Comparison of ENCODE assay signal across 8 cellular contexts in genomic region chrX:48897621-48898306, GRCh38. TPM values are rescaled to one million over a fixed set of nuclear protein-coding genes. Genes with fewer than 3 reads are reported as not detected.
A peak's percentile ranks its signal among the peaks of the same experiment; 100 is the strongest.
DNase-seq lines count a peak whose midpoint lies in the region; ATAC-seq and TF ChIP-seq lines count a peak whose summit lies in the region.

Gene PQBP1, plus strand, starts transcription at chrX:48897930. Its CDS starts 580 bp downstream, at chrX:48898510.
Gene TIMM17B, minus strand, starts transcription at chrX:48897768. Its CDS starts 19 bp downstream, at chrX:48897749.

- TF ChIP-seq POLR2A in GM15510 (IDR thresholded peaks at IDR 0.05; ENCODE audit: borderline replicate concordance, extremely low read depth, insufficient read length) (peak; percentile 68), prostate gland (IDR thresholded peaks at IDR 0.05) (peak; percentile 72)

- ATAC-seq in HG02885 (IDR thresholded peaks at IDR 0.05; ENCODE audit: poor library complexity, unreplicated experiment) (peak; percentile 86), T-helper 17 cell (peak; percentile 86)

- peak within 1 kb of the TSS; percentile 95 for H3K4me3 Mint-ChIP-seq in T-helper 17 cell

- H3K9me3 ChIP-seq in T-helper 17 cell (ENCODE audit: control insufficient read depth, low read length, poor library complexity, severe bottlenecking) (no peaks in the 10 kb centered on the region), left ventricle myocardium inferior (replicated peaks) (no peaks in the 10 kb centered on the region), prostate gland (no peaks in the 10 kb centered on the region)

- intact Hi-C loops in left ventricle myocardium inferior (cut with micrococcal nuclease), result no loop called here
- intact Hi-C loops in prostate gland (cut with DNase I), result loop anchor here (5.0 kb wide), 2 partner anchors 60 to 95 kb away; partner anchors contain the start of genes HDAC6 and OTUD5

- peaks cover 2% of the 10 kb centered on the region for H3K36me3 Mint-ChIP-seq in T-helper 17 cell (ENCODE audit: low read depth)

- H3K27me3 ChIP-seq in left ventricle myocardium inferior (ENCODE audit: low read depth) (no peaks in the 10 kb centered on the region), prostate gland (replicated peaks; ENCODE audit: insufficient read depth) (no peaks in the 10 kb centered on the region)

- DNase-seq in NCI-H1694 treated with DMSO at 0.1 percent for 48 hours (lab: John Stamatoyannopoulos, UW) (peak; percentile 95), T-helper 17 cell (peak; percentile 73 to 81 (median 78)), left ventricle myocardium inferior (peak; percentile 89), prostate gland (ENCODE audit: low spot score) (peak; percentile 89)

- peak within 1 kb of the TSS; percentile 84 for H3K27ac ChIP-seq in angular gyrus (ENCODE audit: low read depth, low read length)
- peak within 1 kb of the TSS; percentile 94 for H3K27ac ChIP-seq in left ventricle myocardium inferior (replicated peaks)
- H3K27ac ChIP-seq in prostate gland, result peak within 1 kb of the TSS; percentile 95
- H3K27ac ChIP-seq in urinary bladder (ENCODE audit: low read depth), result peak within 1 kb of the TSS; percentile 95

- H3K36me3 ChIP-seq in left ventricle myocardium inferior (peaks cover 36% of the 10 kb centered on the region), prostate gland (no peaks in the 10 kb centered on the region), urinary bladder (ENCODE audit: insufficient read depth) (no peaks in the 10 kb centered on the region)

- peak within 1 kb of the TSS; percentile 93 for H3K27ac Mint-ChIP-seq in T-helper 17 cell

- H3K4me3 ChIP-seq in left ventricle myocardium inferior (peak within 1 kb of the TSS; percentile 82), prostate gland (peak within 1 kb of the TSS; percentile 54 to 57), urinary bladder (ENCODE audit: low read depth, low read length) (peak within 1 kb of the TSS; percentile 64)

- H3K27me3 Mint-ChIP-seq in T-helper 17 cell, result no peaks in the 10 kb centered on the region

- no peak for TF ChIP-seq CTCF in left ventricle myocardium inferior (IDR thresholded peaks at IDR 0.05; ENCODE audit: borderline replicate concordance)
- TF ChIP-seq CTCF in prostate gland (IDR thresholded peaks at IDR 0.05), result no peak

- WGBS in prostate gland, result 4% methylated on average over 11 of the region's 49 CpGs
- under 1% methylated on average over 49 of the region's 49 CpGs for WGBS in urinary bladder

- H3K4me1 ChIP-seq in left ventricle myocardium inferior (peaks cover 24% of the 10 kb centered on the region), prostate gland (replicated peaks) (no peaks in the 10 kb centered on the region), urinary bladder (ENCODE audit: insufficient read depth) (no peaks in the 10 kb centered on the region)

- H3K4me1 Mint-ChIP-seq in T-helper 17 cell, result peaks cover 11% of the 10 kb centered on the region

RNA-seq across cellular contexts. Expression of gene PQBP1, which starts in this region (rescaled TPM):
- total RNA-seq in T-helper 17 cell (10 to 100 TPM; 66.7 to 68.8 TPM), left ventricle myocardium inferior (60.3 TPM), prostate gland (10 to 100 TPM; 37.1 to 76.6 TPM), urinary bladder (13.9 TPM)
- 102 TPM for polyA plus RNA-seq in urinary bladder

RNA-seq across cellular contexts. Expression of gene TIMM17B, which starts in this region (rescaled TPM):
- total RNA-seq in T-helper 17 cell, result 10 to 100 TPM; 33.6 to 41.9 TPM
- total RNA-seq in left ventricle myocardium inferior, result 76.1 TPM
- 10 to 100 TPM; 58.2 to 85.8 TPM for total RNA-seq in prostate gland
- total RNA-seq in urinary bladder, result 15.0 TPM
- polyA plus RNA-seq in urinary bladder, result 54.4 TPM

Comparison
In these comparisons a context has a peak if more than half of its experiments do, and no peak if none do; other contexts are left out.
1. Peak in every context shown above with its lines: DNase-seq, ATAC-seq, H3K4me3 ChIP-seq and H3K27ac ChIP-seq.